1 cellular context compared by ENCODE assay signal in genomic region chr4:75737398-75737797, GRCh38.
TF ChIP-seq lines count a peak whose summit lies in the region.

No MANE protein-coding gene starts in this region.

TF ChIP-seq in GM23338, 12 proteins besides CTCF, POLR2A, EP300 and RAD21 (continued from another document):
- no peak for TF ChIP-seq ZNF462 (CRISPR knock-in tag; IDR thresholded peaks at IDR 0.05)
- TF ChIP-seq JUNB (IDR thresholded peaks at IDR 0.05; ENCODE audit: unreplicated experiment), result no peak
- no peak for TF ChIP-seq ZNF331 (CRISPR knock-in tag; IDR thresholded peaks at IDR 0.05; ENCODE audit: low read depth)
- no peak for TF ChIP-seq ETS1 (IDR thresholded peaks at IDR 0.05)
- no peak for TF ChIP-seq CREB1 (CRISPR knock-in tag; IDR thresholded peaks at IDR 0.05; ENCODE audit: low read depth)
- no peak for TF ChIP-seq POLR2AphosphoS5 (IDR thresholded peaks at IDR 0.05; ENCODE audit: low read depth)
- TF ChIP-seq EZH2 (IDR thresholded peaks at IDR 0.05; ENCODE audit: low read depth, unreplicated experiment), result no peak
- TF ChIP-seq NANOG (IDR thresholded peaks at IDR 0.05; ENCODE audit: borderline replicate concordance), result no peak
- TF ChIP-seq ZNF114 (CRISPR knock-in tag; IDR thresholded peaks at IDR 0.05), result no peak
- no peak for TF ChIP-seq STAT1 (IDR thresholded peaks at IDR 0.05; ENCODE audit: unreplicated experiment)
- no peak for TF ChIP-seq EZH2phosphoT487 (IDR thresholded peaks at IDR 0.05; ENCODE audit: unreplicated experiment)
TF ChIP-seq in GM23338: peak in this region for 0.
